8 cellular contexts compared by ENCODE assay signal in genomic region chr16:53703590-53704444, GRCh38. TPM values are rescaled to one million over a fixed set of nuclear protein-coding genes. Genes with fewer than 3 reads are reported as not detected.
DNase-seq lines count a peak whose midpoint lies in the region; ATAC-seq and TF ChIP-seq lines count a peak whose summit lies in the region.

Gene FTO (plus strand): TSS chr16:53704156.
Gene RPGRIP1L (minus strand): TSS chr16:53703859. CDS start chr16:53700723, 3,136 bp downstream.

- no peaks in the 10 kb centered on the region for H3K27me3 ChIP-seq in AG04450 (ENCODE audit: control insufficient read depth, insufficient read depth, low read length)

- peaks cover 14% of the 10 kb centered on the region for H3K36me3 Mint-ChIP-seq in activated B cell treated with CpG ODN at 0.5 μM for 24 hours (ENCODE audit: low read depth)

- CTCF ChIA-PET in AG04450 (lab: Charles Lee) = interaction anchor here (0.6 to 1.8 kb wide), 3 partner anchors 20 to 69 kb away, joined by 3 to 5 read pairs (median 4); no protein-coding TSS in a partner anchor
- CTCF ChIA-PET in activated B cell treated with CpG ODN at 0.5 μM for 24 hours (lab: Charles Lee) = no interaction called here

- peak within 1 kb of the TSS; percentile 96 for H3K4me3 Mint-ChIP-seq in activated B cell treated with CpG ODN at 0.5 μM for 24 hours

- peak within 1 kb of the TSS; percentile 41 for H3K27ac ChIP-seq in AG04450 (ENCODE audit: low read depth, low read length)

- H3K27ac Mint-ChIP-seq in activated B cell treated with CpG ODN at 0.5 μM for 24 hours = peak within 1 kb of the TSS; percentile 90

- intact Hi-C loops in activated B cell treated with CpG ODN at 0.5 μM for 24 hours (cut with micrococcal nuclease) = loop anchor here (1.0 kb wide), 4 partner anchors 201 to 1225 kb away; partner anchors contain the start of gene AKTIP

- no peaks in the 10 kb centered on the region for H3K9me3 ChIP-seq in AG04450 (ENCODE audit: control insufficient read depth, insufficient read depth, low read length)

- H3K4me1 Mint-ChIP-seq in activated B cell treated with CpG ODN at 0.5 μM for 24 hours = peaks cover 27% of the 10 kb centered on the region

- no peaks in the 10 kb centered on the region for H3K9me3 Mint-ChIP-seq in activated B cell treated with CpG ODN at 0.5 μM for 24 hours

- DNase-seq in AG04450 (ENCODE audit: low read depth, low spot score) (peak; percentile 98), NCI-H2227 treated with DMSO at 0.1 percent for 48 hours (lab: John Stamatoyannopoulos, UW) (peak; percentile 96), activated B cell treated with CpG ODN at 0.5 μM for 24 hours (peak; percentile 91), iris pigment epithelial cell (ENCODE audit: low read depth) (peak; percentile 99)
- peak; percentile 95 for DNase-seq in central memory CD4-positive, alpha-beta T cell
- peak; percentile 98 to 100 for DNase-seq in stimulated activated CD4-positive, alpha-beta T cell treated with anti-CD3 and anti-CD28 coated beads, Interleukin-12 subunit alpha, Interleukin-12 subunit beta, amount 100 ng/mL, for 24 hours (ENCODE audit: low read depth in 2 of 2)

- ATAC-seq in GM18907 (IDR thresholded peaks at IDR 0.05; ENCODE audit: unreplicated experiment) = peak; percentile 99
- peak; percentile 98 for ATAC-seq in HG03159 (IDR thresholded peaks at IDR 0.05; ENCODE audit: unreplicated experiment)
- ATAC-seq in activated B cell treated with CpG ODN at 0.5 μM for 24 hours (ENCODE audit: low read depth) = peak; percentile 96

- POLR2A ChIA-PET in AG04450 (lab: Yijun Ruan, JAX) = interaction anchor here (0.6 to 1.4 kb wide), 3 partner anchors 27 to 114 kb away, joined by 3 to 7 read pairs (median 4); no protein-coding TSS in a partner anchor
- POLR2A ChIA-PET in activated B cell treated with CpG ODN at 0.5 μM for 24 hours (lab: Charles Lee) = interaction anchor here (1.1 to 1.8 kb wide), 3 partner anchors 201 to 642 kb away, joined by 3 to 14 read pairs (median 8); partner anchors contain the start of genes AKTIP and RBL2

- H3K4me3 ChIP-seq in AG04450 (ENCODE audit: low read depth, low read length) = peak within 1 kb of the TSS; percentile 92

- no peaks in the 10 kb centered on the region for H3K27me3 Mint-ChIP-seq in activated B cell treated with CpG ODN at 0.5 μM for 24 hours

- no peak for TF ChIP-seq CTCF in AG04450 (IDR thresholded peaks at IDR 0.05; ENCODE audit: low read depth, low read length)
- TF ChIP-seq CTCF in activated B cell treated with CpG ODN at 0.5 μM for 24 hours (IDR thresholded peaks at IDR 0.05) = no peak

RNA-seq across cellular contexts. Expression of gene FTO, which starts in this region (rescaled TPM):
- 123 and 135 TPM in 2 replicates for polyA plus RNA-seq in AG04450 (2011; rRNA removed)
- 158 and 166 TPM in 2 replicates for polyA minus RNA-seq in AG04450 (2011; rRNA and poly(A)+ RNA removed)
- total RNA-seq in activated B cell treated with CpG ODN at 0.5 μM for 24 hours = 59.7 and 65.8 TPM in 2 replicates

RNA-seq across cellular contexts. Expression of gene RPGRIP1L, which starts in this region (rescaled TPM):
- polyA plus RNA-seq in AG04450 (2011; rRNA removed) = 9.1 and 13.0 TPM in 2 replicates
- 12.1 and 14.6 TPM in 2 replicates for polyA minus RNA-seq in AG04450 (2011; rRNA and poly(A)+ RNA removed)
- 5.0 and 5.8 TPM in 2 replicates for total RNA-seq in activated B cell treated with CpG ODN at 0.5 μM for 24 hours

Comparison
In these comparisons a context has a peak if more than half of its experiments do, and no peak if none do; other contexts are left out.
1. Peak in every context shown above with its lines: DNase-seq, ATAC-seq, H3K4me3 ChIP-seq and H3K27ac ChIP-seq.